In genomic region chr6:119314894-119315272, GRCh38 we compare ENCODE assay signal across 10 cellular contexts. TPM values are rescaled to one million over a fixed set of nuclear protein-coding genes. Genes with fewer than 3 reads are reported as not detected.
DNase-seq lines count a peak whose midpoint lies in the region; ATAC-seq and TF ChIP-seq lines count a peak whose summit lies in the region.
"Had no signal": no experiment of that assay in that cellular context is flagged by ENCODE, and none has a peak within 500 bp of the region (broad histone marks: within the 10 kb centered on the region; RNA-seq: fewer than 3 reads in every experiment).

No MANE protein-coding gene starts in this region.

- ATAC-seq in GM21423 (IDR thresholded peaks at IDR 0.05; ENCODE audit: unreplicated experiment) (peak; percentile 35), HG03469 (IDR thresholded peaks at IDR 0.05; ENCODE audit: unreplicated experiment) (peak; percentile 30)

- H3K9me2 ChIP-seq in hepatocyte (replicated peaks; ENCODE audit: insufficient read depth) (no peaks in the 10 kb centered on the region), SK-N-SH (no peaks in the 10 kb centered on the region)

- H3K27ac ChIP-seq in hepatocyte (peak overlapping the region; percentile 67), SK-N-SH (ENCODE audit: low read depth in 2 of 2, low read length in 1 of 2) (no peak overlapping the region)
- H3K27ac ChIP-seq: VCaP had no signal

- POLR2A ChIA-PET in SK-N-SH (lab: Yijun Ruan, JAX) = no interaction called here

- peaks cover 3% of the 10 kb centered on the region for H3K4me1 ChIP-seq in hepatocyte (ENCODE audit: insufficient read depth)
- H3K4me1 ChIP-seq in SK-N-SH (ENCODE audit: control insufficient read depth in 1 of 2, insufficient read depth in 2 of 2, low read depth in 1 of 2, low read length in 1 of 2) = peaks cover 0 to 8% of the 10 kb centered on the region in 2 experiments; a peak in 1 of 4 replicates

- H3K79me2 ChIP-seq in hepatocyte (peaks cover 94% of the 10 kb centered on the region), SK-N-SH (ENCODE audit: insufficient read depth) (no peaks in the 10 kb centered on the region)

- no peak overlapping the region for H3K9ac ChIP-seq in SK-N-SH

- CTCF ChIA-PET in SK-N-SH (lab: Yijun Ruan, JAX) = interaction anchor here (1.0 to 1.2 kb wide), 3 partner anchors 9 to 186 kb away, joined by 3 read pairs; no protein-coding TSS in a partner anchor

- H3K27me3 ChIP-seq in hepatocyte (no peaks in the 10 kb centered on the region), SK-N-SH (ENCODE audit: insufficient read depth) (no peaks in the 10 kb centered on the region)

- 77% methylated on average over 5 of the region's 5 CpGs for WGBS in hepatocyte (ENCODE audit: low lambda C conversion rate, missing lambda C conversion rate)
- WGBS in SK-N-SH (ENCODE audit: low lambda C conversion rate) = 84% methylated on average over 5 of the region's 5 CpGs

- DNase-seq in GM12865 (ENCODE audit: low read depth) (peak; percentile 20), hepatocyte (ENCODE audit: low spot score) (no peak), anterior cingulate cortex (lab: John Stamatoyannopoulos, UW) (no peak), NCI-H128 (lab: John Stamatoyannopoulos, UW; ENCODE audit: unreplicated experiment) (no peak), SK-N-SH (no peak)
- no peak for DNase-seq in activated CD8-positive, alpha-beta memory T cell treated with anti-CD3 and anti-CD28 coated beads for 24 hours
- DNase-seq: foreskin fibroblast had no signal

- H2AFZ ChIP-seq in hepatocyte (no peak overlapping the region), SK-N-SH (ENCODE audit: low read depth) (no peak overlapping the region; the same call in 1 of the 2 replicates)

- H3F3A ChIP-seq in SK-N-SH (replicated peaks; ENCODE audit: insufficient read depth) = peaks cover 7% of the 10 kb centered on the region

- H3K9me3 ChIP-seq in hepatocyte (ENCODE audit: low read depth) = no peaks in the 10 kb centered on the region
- no peaks in the 10 kb centered on the region for H3K9me3 ChIP-seq in SK-N-SH

- H4K20me1 ChIP-seq in hepatocyte (ENCODE audit: insufficient read depth, poor library complexity, severe bottlenecking) (peaks cover 19% of the 10 kb centered on the region), SK-N-SH (ENCODE audit: insufficient read depth) (no peaks in the 10 kb centered on the region)

- no peak overlapping the region for H3K4me2 ChIP-seq in hepatocyte
- no peak overlapping the region for H3K4me2 ChIP-seq in SK-N-SH

- no peak overlapping the region for H3K4me3 ChIP-seq in GM12865 (ENCODE audit: low read depth, low read length)
- no peak overlapping the region for H3K4me3 ChIP-seq in hepatocyte
- H3K4me3 ChIP-seq in SK-N-SH (ENCODE audit: low read depth in 2 of 2, low read length in 1 of 2) = no peak overlapping the region

- TF ChIP-seq EP300 in SK-N-SH (IDR thresholded peaks at IDR 0.05; ENCODE audit: borderline replicate concordance in 1 of 2, low read depth in 1 of 2, low read length in 1 of 2) = no peak

- TF ChIP-seq CTCF in GM12865 (IDR thresholded peaks at IDR 0.05; ENCODE audit: insufficient read depth, low read depth, low read length, missing control alignments) = no peak
- no peak for TF ChIP-seq CTCF in hepatocyte (IDR thresholded peaks at IDR 0.05; ENCODE audit: poor library complexity)
- no peak for TF ChIP-seq CTCF in SK-N-SH (IDR thresholded peaks at IDR 0.05)

- H3K36me3 ChIP-seq in hepatocyte (replicated peaks; ENCODE audit: insufficient read depth, low read depth) = peaks cover 7% of the 10 kb centered on the region
- peaks cover 6 to 10% of the 10 kb centered on the region in 2 experiments for H3K36me3 ChIP-seq in SK-N-SH (replicated peaks in 1 of 2; ENCODE audit: control insufficient read depth in 1 of 2, insufficient read depth in 2 of 2, low read length in 1 of 2)

- no peak for TF ChIP-seq RAD21 in SK-N-SH (IDR thresholded peaks at IDR 0.05; ENCODE audit: low read length)

TF ChIP-seq in SK-N-SH, 30 proteins besides CTCF, POLR2A, EP300 and RAD21 (continues in another document):
- no peak for TF ChIP-seq NFIC (IDR thresholded peaks at IDR 0.05; ENCODE audit: borderline replicate concordance)
- no peak for TF ChIP-seq SIN3A (IDR thresholded peaks at IDR 0.05; ENCODE audit: borderline replicate concordance, low read depth, low read length)
- TF ChIP-seq MXI1 (IDR thresholded peaks at IDR 0.05; ENCODE audit: low read depth, low read length) = no peak
- no peak for TF ChIP-seq REST (IDR thresholded peaks at IDR 0.05; ENCODE audit: low read depth, low read length)
- no peak for TF ChIP-seq USF2 (IDR thresholded peaks at IDR 0.05; ENCODE audit: borderline replicate concordance, low read depth, low read length)
- TF ChIP-seq TAF1 (IDR thresholded peaks at IDR 0.05; ENCODE audit: borderline replicate concordance, low read depth, low read length) = no peak
- no peak for TF ChIP-seq USF1 (IDR thresholded peaks at IDR 0.05; ENCODE audit: borderline replicate concordance, low read depth)
- no peak for TF ChIP-seq CHD2 (IDR thresholded peaks at IDR 0.05; ENCODE audit: low read length, partially characterized antibody)
- TF ChIP-seq MAX (IDR thresholded peaks at IDR 0.05; ENCODE audit: low read depth) = no peak
- TF ChIP-seq PBX3 (IDR thresholded peaks at IDR 0.05) = no peak
- no peak for TF ChIP-seq ZBTB33 (IDR thresholded peaks at IDR 0.05; ENCODE audit: borderline replicate concordance, low read depth)

RNA-seq across cellular contexts. Expression of gene MAN1A1, which starts 34.7 kb away (rescaled TPM):
- total RNA-seq in hepatocyte = 228 and 245 TPM in 2 replicates
- 112 and 117 TPM in 2 replicates for polyA plus RNA-seq in hepatocyte
- polyA plus RNA-seq in SK-N-SH (2012; rRNA removed) = 28.0 and 32.4 TPM in 2 replicates
- 46.4 and 55.4 TPM in 2 replicates for polyA plus RNA-seq in SK-N-SH (2012; cell fraction: cytosol; rRNA removed)
- 11.4 and 19.7 TPM in 2 replicates for polyA plus RNA-seq in SK-N-SH (2012; cell fraction: nucleus; rRNA removed)
